In genomic region chr17:7249219-7249618, GRCh38 we compare ENCODE assay signal across 11 cellular contexts. TPM values are rescaled to one million over a fixed set of nuclear protein-coding genes. Genes with fewer than 3 reads are reported as not detected.
DNase-seq lines count a peak whose midpoint lies in the region; ATAC-seq and TF ChIP-seq lines count a peak whose summit lies in the region.
"Had no signal": no experiment of that assay in that cellular context is flagged by ENCODE, and none has a peak within 500 bp of the region (broad histone marks: within the 10 kb centered on the region; RNA-seq: fewer than 3 reads in every experiment).

No MANE protein-coding gene starts in this region.

- TF ChIP-seq CTCF in NB4 (IDR thresholded peaks at IDR 0.05; ENCODE audit: low read depth, low read length) (no peak), progenitor cell of endocrine pancreas (IDR thresholded peaks at IDR 0.05; ENCODE audit: unreplicated experiment) (no peak)

- no peak for ATAC-seq in GM18861 (IDR thresholded peaks at IDR 0.05; ENCODE audit: unreplicated experiment)
- no peak for ATAC-seq in GM19351 (IDR thresholded peaks at IDR 0.05; ENCODE audit: unreplicated experiment)
- ATAC-seq: upper lobe of right lung had no signal

- TF ChIP-seq POLR2A in NB4 (IDR thresholded peaks at IDR 0.05; ENCODE audit: extremely low read depth, insufficient read length), result no peak

- H3K27ac Mint-ChIP-seq in activated CD4-positive, alpha-beta T cell treated with anti-CD3 and anti-CD28 coated beads, Interleukin-2, amount 10 ng/mL, durations not matched to agents 7 days and 5 days, result no peak overlapping the region
- peak overlapping the region; percentile 100 for H3K27ac Mint-ChIP-seq in dendritic cell treated with granulocyte-macrophage colony-stimulating factor and Interleukin-4, amounts not matched to agents 40 ng/mL and 50 ng/mL, for 4 days
- peak overlapping the region; percentile 86 for H3K27ac Mint-ChIP-seq in progenitor cell of endocrine pancreas

- H3K36me3 Mint-ChIP-seq in activated CD4-positive, alpha-beta T cell treated with anti-CD3 and anti-CD28 coated beads, Interleukin-2, amount 10 ng/mL, durations not matched to agents 7 days and 5 days (ENCODE audit: low read depth), result peaks cover 25% of the 10 kb centered on the region
- peaks cover 80% of the 10 kb centered on the region for H3K36me3 Mint-ChIP-seq in dendritic cell treated with granulocyte-macrophage colony-stimulating factor and Interleukin-4, amounts not matched to agents 40 ng/mL and 50 ng/mL, for 4 days (ENCODE audit: low read depth)
- H3K36me3 Mint-ChIP-seq in progenitor cell of endocrine pancreas (ENCODE audit: insufficient read depth), result peaks cover 12% of the 10 kb centered on the region

- no peak for DNase-seq in activated CD4-positive, alpha-beta T cell treated with anti-CD3 and anti-CD28 coated beads, Interleukin-2, amount 10 ng/mL, durations not matched to agents 7 days and 5 days
- DNase-seq in activated CD4-positive, alpha-beta T cell treated with anti-CD3 and anti-CD28 coated beads for 4 hours, result no peak
- DNase-seq in NB4 (ENCODE audit: low read depth) (no peak), progenitor cell of endocrine pancreas (ENCODE audit: low spot score, unreplicated experiment) (no peak), MG63 (no peak)
- DNase-seq: dorsolateral prefrontal cortex, NCI-H2171 treated with DMSO at 0.1 percent for 48 hours, upper lobe of right lung had no signal

- no peaks in the 10 kb centered on the region for H3K9me3 ChIP-seq in MG63
- H3K9me3 ChIP-seq: upper lobe of right lung had no signal

- peak overlapping the region; percentile 87 for H3K4me3 ChIP-seq in NB4 (ENCODE audit: low read depth, low read length)
- no peak overlapping the region for H3K4me3 ChIP-seq in MG63

- CTCF ChIA-PET in activated CD4-positive, alpha-beta T cell treated with anti-CD3 and anti-CD28 coated beads, Interleukin-2, amount 10 ng/mL, durations not matched to agents 7 days and 5 days (lab: Charles Lee), result interaction anchor here (0.6 to 1.3 kb wide), 3 partner anchors 10 to 245 kb away, joined by 3 read pairs; partner anchors contain the start of gene PHF23

- peaks cover 42% of the 10 kb centered on the region for H3K4me1 Mint-ChIP-seq in activated CD4-positive, alpha-beta T cell treated with anti-CD3 and anti-CD28 coated beads, Interleukin-2, amount 10 ng/mL, durations not matched to agents 7 days and 5 days
- H3K4me1 Mint-ChIP-seq in dendritic cell treated with granulocyte-macrophage colony-stimulating factor and Interleukin-4, amounts not matched to agents 40 ng/mL and 50 ng/mL, for 4 days (ENCODE audit: low read depth), result peaks cover 61% of the 10 kb centered on the region
- H3K4me1 Mint-ChIP-seq in progenitor cell of endocrine pancreas (ENCODE audit: low read depth), result peaks cover 25% of the 10 kb centered on the region

- peak overlapping the region; percentile 95 for H3K4me3 Mint-ChIP-seq in activated CD4-positive, alpha-beta T cell treated with anti-CD3 and anti-CD28 coated beads, Interleukin-2, amount 10 ng/mL, durations not matched to agents 7 days and 5 days
- H3K4me3 Mint-ChIP-seq in dendritic cell treated with granulocyte-macrophage colony-stimulating factor and Interleukin-4, amounts not matched to agents 40 ng/mL and 50 ng/mL, for 4 days, result peak overlapping the region; percentile 96
- peak overlapping the region; percentile 61 for H3K4me3 Mint-ChIP-seq in progenitor cell of endocrine pancreas (ENCODE audit: low read depth)

- no peaks in the 10 kb centered on the region for H3K9me3 Mint-ChIP-seq in activated CD4-positive, alpha-beta T cell treated with anti-CD3 and anti-CD28 coated beads, Interleukin-2, amount 10 ng/mL, durations not matched to agents 7 days and 5 days
- no peaks in the 10 kb centered on the region for H3K9me3 Mint-ChIP-seq in dendritic cell treated with granulocyte-macrophage colony-stimulating factor and Interleukin-4, amounts not matched to agents 40 ng/mL and 50 ng/mL, for 4 days
- no peaks in the 10 kb centered on the region for H3K9me3 Mint-ChIP-seq in progenitor cell of endocrine pancreas (ENCODE audit: low read depth)

- intact Hi-C loops in dendritic cell treated with granulocyte-macrophage colony-stimulating factor and Interleukin-4, amounts not matched to agents 40 ng/mL and 50 ng/mL, for 4 days (cut with micrococcal nuclease), result no loop called here

- H3K36me3 ChIP-seq in MG63, result peaks cover 15% of the 10 kb centered on the region

- POLR2A ChIA-PET in activated CD4-positive, alpha-beta T cell treated with anti-CD3 and anti-CD28 coated beads, Interleukin-2, amount 10 ng/mL, durations not matched to agents 7 days and 5 days (lab: Charles Lee), result interaction anchor here (0.9 kb wide), 1 partner anchor 10 kb away, joined by 3 read pairs; no protein-coding TSS in a partner anchor

- no peaks in the 10 kb centered on the region for H3K27me3 Mint-ChIP-seq in activated CD4-positive, alpha-beta T cell treated with anti-CD3 and anti-CD28 coated beads, Interleukin-2, amount 10 ng/mL, durations not matched to agents 7 days and 5 days
- no peaks in the 10 kb centered on the region for H3K27me3 Mint-ChIP-seq in dendritic cell treated with granulocyte-macrophage colony-stimulating factor and Interleukin-4, amounts not matched to agents 40 ng/mL and 50 ng/mL, for 4 days
- no peaks in the 10 kb centered on the region for H3K27me3 Mint-ChIP-seq in progenitor cell of endocrine pancreas

- H3K27me3 ChIP-seq in MG63, result no peaks in the 10 kb centered on the region
- H3K27me3 ChIP-seq: dorsolateral prefrontal cortex, upper lobe of right lung had no signal

RNA-seq across cellular contexts. Expression of gene CTDNEP1, which starts 2.3 kb away (rescaled TPM):
- total RNA-seq in activated CD4-positive, alpha-beta T cell treated with anti-CD3 and anti-CD28 coated beads, Interleukin-2, amount 10 ng/mL, durations not matched to agents 7 days and 5 days, result 100 to 1,000 TPM; 168 to 183 TPM
- total RNA-seq in progenitor cell of endocrine pancreas, result 134 and 137 TPM in 2 replicates
- total RNA-seq in MG63 (2014; rRNA removed; shearing (Covaris generic); ENCODE audit: low replicate concordance), result 7.8 and 24.7 TPM in 2 replicates

RNA-seq across cellular contexts. Expression of gene ELP5, which starts 2.8 kb away (rescaled TPM):
- 10 to 100 TPM; 41.7 to 42.4 TPM for total RNA-seq in activated CD4-positive, alpha-beta T cell treated with anti-CD3 and anti-CD28 coated beads, Interleukin-2, amount 10 ng/mL, durations not matched to agents 7 days and 5 days
- total RNA-seq in progenitor cell of endocrine pancreas, result 42.3 and 45.0 TPM in 2 replicates
- 24.1 and 36.4 TPM in 2 replicates for total RNA-seq in MG63 (2014; rRNA removed; shearing (Covaris generic); ENCODE audit: low replicate concordance)

RNA-seq across cellular contexts. Expression of gene GABARAP, which starts 7.0 kb away (rescaled TPM):
- total RNA-seq in activated CD4-positive, alpha-beta T cell treated with anti-CD3 and anti-CD28 coated beads, Interleukin-2, amount 10 ng/mL, durations not matched to agents 7 days and 5 days, result 100 to 1,000 TPM; 256 to 279 TPM
- total RNA-seq in progenitor cell of endocrine pancreas, result 447 and 466 TPM in 2 replicates
- total RNA-seq in MG63 (2014; rRNA removed; shearing (Covaris generic); ENCODE audit: low replicate concordance), result 36.7 and 148 TPM in 2 replicates

RNA-seq across cellular contexts. Expression of gene PHF23, which starts 10.0 kb away (rescaled TPM):
- total RNA-seq in activated CD4-positive, alpha-beta T cell treated with anti-CD3 and anti-CD28 coated beads, Interleukin-2, amount 10 ng/mL, durations not matched to agents 7 days and 5 days, result 10 to 100 TPM; 55.9 to 59.2 TPM
- total RNA-seq in progenitor cell of endocrine pancreas, result 66.9 and 73.7 TPM in 2 replicates
- total RNA-seq in MG63 (2014; rRNA removed; shearing (Covaris generic); ENCODE audit: low replicate concordance), result 34.4 and 62.7 TPM in 2 replicates

RNA-seq across cellular contexts. Expression of gene CLDN7, which starts 13.1 kb away (rescaled TPM):
- under 1 TPM in 1 of 2 experiments, not detected in 1; 0.29 TPM for total RNA-seq in activated CD4-positive, alpha-beta T cell treated with anti-CD3 and anti-CD28 coated beads, Interleukin-2, amount 10 ng/mL, durations not matched to agents 7 days and 5 days
- 137 and 147 TPM in 2 replicates for total RNA-seq in progenitor cell of endocrine pancreas
- not detected in 2 replicates for total RNA-seq in MG63 (2014; rRNA removed; shearing (Covaris generic); ENCODE audit: low replicate concordance)
